ENCODE assay signal across 17 cellular contexts in the genomic region with DNA sequence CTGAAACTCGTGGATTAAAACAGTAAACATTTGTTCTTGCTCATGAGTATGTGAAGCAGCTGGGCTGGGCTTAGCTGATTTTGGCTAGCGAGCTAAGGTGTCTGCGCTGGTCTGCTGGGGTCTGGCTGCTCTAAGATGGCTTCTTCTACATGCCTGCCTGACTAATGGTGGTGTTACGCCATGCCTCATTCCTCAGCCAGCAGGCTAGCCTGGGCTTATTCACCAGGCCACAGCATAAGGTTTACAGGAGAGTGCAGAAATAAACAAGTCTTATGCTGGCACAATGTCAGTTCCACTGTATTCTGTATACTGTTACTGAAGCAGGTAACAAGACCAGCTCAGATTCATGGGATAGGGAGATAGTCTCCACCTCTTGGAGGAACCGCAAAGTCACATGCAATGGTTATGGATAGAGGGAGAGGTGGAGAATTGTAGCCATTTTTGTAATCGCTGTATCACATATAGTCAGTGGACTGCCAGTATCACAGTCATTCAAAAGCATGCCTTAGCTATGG.
DNase-seq lines count a peak whose midpoint lies in the region; ATAC-seq and TF ChIP-seq lines count a peak whose summit lies in the region.
"Had no signal": no experiment of that assay in that cellular context is flagged by ENCODE, and none has a peak within 500 bp of the region (broad histone marks: within the 10 kb centered on the region; RNA-seq: fewer than 3 reads in every experiment).

No MANE protein-coding gene starts in this region.

- H3K4me2 ChIP-seq in Karpas-422 (ENCODE audit: low read depth, low read length, poor library complexity, severe bottlenecking): no peak overlapping the region

- no peaks in the 10 kb centered on the region for H4K20me1 ChIP-seq in Karpas-422 (ENCODE audit: insufficient read depth, low read depth, low read length)

- H3K79me2 ChIP-seq in Karpas-422 (ENCODE audit: low read length): no peaks in the 10 kb centered on the region

- no peak overlapping the region for H2AFZ ChIP-seq in Karpas-422 (ENCODE audit: low read length)
- H2AFZ ChIP-seq: parathyroid adenoma had no signal

- no peaks in the 10 kb centered on the region for H3K27me3 Mint-ChIP-seq in CD4-positive, CD25-positive, alpha-beta regulatory T cell

- no peak overlapping the region for H3K4me3 Mint-ChIP-seq in CD4-positive, CD25-positive, alpha-beta regulatory T cell

- no peaks in the 10 kb centered on the region for H3K9me3 ChIP-seq in CD4-positive, CD25-positive, alpha-beta regulatory T cell (ENCODE audit: control insufficient read depth in 2 of 2, low read length in 2 of 2)
- H3K9me3 ChIP-seq in Karpas-422 (ENCODE audit: low read length): no peaks in the 10 kb centered on the region

- H3K9ac ChIP-seq in Karpas-422 (ENCODE audit: low read length): no peak overlapping the region
- H3K9ac ChIP-seq: parathyroid adenoma had no signal

- no peak for ATAC-seq in CD4-positive, CD25-positive, alpha-beta regulatory T cell (ENCODE audit: low read depth in 2 of 2)
- ATAC-seq in HG03354 (IDR thresholded peaks at IDR 0.05; ENCODE audit: poor library complexity, severe bottlenecking, unreplicated experiment) (peak; percentile 2), HG02852 (IDR thresholded peaks at IDR 0.05; ENCODE audit: unreplicated experiment) (no peak), HG02642 (IDR thresholded peaks at IDR 0.05; ENCODE audit: poor library complexity, unreplicated experiment) (no peak)

- H3K27me3 ChIP-seq in CD4-positive, CD25-positive, alpha-beta regulatory T cell (ENCODE audit: control insufficient read depth, insufficient read depth, low read length): no peaks in the 10 kb centered on the region
- no peaks in the 10 kb centered on the region for H3K27me3 ChIP-seq in Karpas-422 (ENCODE audit: low read length)

- no peaks in the 10 kb centered on the region for H3K9me2 ChIP-seq in Karpas-422 (replicated peaks; ENCODE audit: insufficient read depth, low read length)

- H3K4me1 Mint-ChIP-seq in CD4-positive, CD25-positive, alpha-beta regulatory T cell: peaks cover 18 to 34% (median 21%) of the 10 kb centered on the region in 4 donors

- no peaks in the 10 kb centered on the region for H3K4me1 ChIP-seq in CD4-positive, CD25-positive, alpha-beta regulatory T cell (ENCODE audit: control insufficient read depth, insufficient read depth, low read length, poor library complexity, severe bottlenecking)
- peaks cover 9% of the 10 kb centered on the region for H3K4me1 ChIP-seq in Karpas-422 (ENCODE audit: low read length)
- H3K4me1 ChIP-seq: parathyroid adenoma had no signal

- peaks cover 11% of the 10 kb centered on the region for H3K36me3 ChIP-seq in CD4-positive, CD25-positive, alpha-beta regulatory T cell (ENCODE audit: control insufficient read depth, insufficient read depth, low read length)
- H3K36me3 ChIP-seq in Karpas-422 (ENCODE audit: insufficient read depth, low read length): no peaks in the 10 kb centered on the region

- no peak for TF ChIP-seq CTCF in astrocyte of the spinal cord (IDR thresholded peaks at IDR 0.05; ENCODE audit: low read depth, low read length)

- no peak for DNase-seq in CD4-positive, CD25-positive, alpha-beta regulatory T cell
- DNase-seq in astrocyte of the spinal cord (ENCODE audit: low read depth, low spot score): peak; percentile 34
- DNase-seq in myocyte (ENCODE audit: low read depth): peak; percentile 34
- DNase-seq in NK-92 treated with Interleukin-12 subunit alpha and Interleukin-12 subunit beta, amount 100 ng/mL, for 24 hours (lab: John Stamatoyannopoulos, UW): no peak
- DNase-seq in Karpas-422: no peak
- DNase-seq: activated CD8-positive, alpha-beta memory T cell treated with anti-CD3 and anti-CD28 coated beads for 24 hours; activated effector memory CD4-positive, alpha-beta T cell treated with anti-CD3 and anti-CD28 coated beads, Interleukin-2, amount 50 U/mL, for 16 hours; C1 segment of cervical spinal cord; mesendoderm; NCI-H146; NCI-H524; SHP77; stimulated activated CD4-positive, alpha-beta T cell treated with anti-CD3 and anti-CD28 coated beads, Interleukin-1b, Interleukin-23, amount 100 ng/mL, for 48 hours had no signal

- in situ Hi-C loops in astrocyte of the spinal cord (cut with HindIII; ENCODE audit: low sequenced_read_pairs): no loop called here

- H3K27ac Mint-ChIP-seq in CD4-positive, CD25-positive, alpha-beta regulatory T cell: peak overlapping the region; percentile 3 to 33 (median 17)

- H3K9me3 Mint-ChIP-seq in CD4-positive, CD25-positive, alpha-beta regulatory T cell: peaks cover 0 to 4% (median 0%) of the 10 kb centered on the region in 7 donors

- H3K27ac ChIP-seq in CD4-positive, CD25-positive, alpha-beta regulatory T cell (ENCODE audit: insufficient read depth, low read length, poor library complexity, severe bottlenecking): no peak overlapping the region
- H3K27ac ChIP-seq in Karpas-422 (ENCODE audit: low read length): no peak overlapping the region
- H3K27ac ChIP-seq: parathyroid adenoma had no signal

- no peak overlapping the region for H3K4me3 ChIP-seq in CD4-positive, CD25-positive, alpha-beta regulatory T cell (ENCODE audit: low read depth, low read length)
- no peak overlapping the region for H3K4me3 ChIP-seq in astrocyte of the spinal cord (ENCODE audit: low read depth, low read length)
- no peak overlapping the region for H3K4me3 ChIP-seq in Karpas-422 (ENCODE audit: low read length)

- H3K36me3 Mint-ChIP-seq in CD4-positive, CD25-positive, alpha-beta regulatory T cell: peaks cover 51% of the 10 kb centered on the region

Comparison
In these comparisons a context has a peak if more than half of its experiments do, and no peak if none do; other contexts are left out.
1. DNase-seq: peak in astrocyte of the spinal cord (single experiment) and myocyte (single experiment); none in CD4-positive, CD25-positive, alpha-beta regulatory T cell (0 of 3), NK-92 treated with Interleukin-12 subunit alpha and Interleukin-12 subunit beta, amount 100 ng/mL, for 24 hours (single experiment) and Karpas-422 (single experiment).